In the genomic region with DNA sequence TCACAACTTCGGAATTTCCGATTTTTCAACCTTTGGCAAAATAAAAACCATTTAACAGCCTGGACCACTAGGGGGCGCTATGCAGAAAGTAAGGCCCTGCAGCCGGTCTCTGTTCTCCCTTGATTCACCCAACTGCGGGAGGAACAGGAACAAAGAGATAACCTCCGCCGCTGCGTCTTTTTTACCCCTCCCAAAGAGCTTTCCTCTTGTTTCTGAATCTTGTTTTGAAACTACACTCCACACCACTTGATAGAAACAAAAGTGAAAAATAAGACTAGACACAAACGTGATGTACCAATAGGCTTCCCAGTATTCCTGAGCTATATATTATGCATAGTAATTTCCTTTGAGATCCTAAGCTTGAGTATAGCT, we compare ENCODE assay signal across 8 cellular contexts.
DNase-seq lines count a peak whose midpoint lies in the region; ATAC-seq and TF ChIP-seq lines count a peak whose summit lies in the region.

No MANE protein-coding gene starts in this region.

- H3K4me3 ChIP-seq in psoas muscle (no peak overlapping the region), uterus (no peak overlapping the region)

- H3K27ac Mint-ChIP-seq in activated naive CD4-positive, alpha-beta T cell treated with anti-CD3 and anti-CD28 coated beads, Interleukin-2, amount 50 U/mL, for 24 hours, result no peak overlapping the region

- peaks cover 9% of the 10 kb centered on the region for H3K27me3 Mint-ChIP-seq in activated naive CD4-positive, alpha-beta T cell treated with anti-CD3 and anti-CD28 coated beads, Interleukin-2, amount 50 U/mL, for 24 hours

- peak overlapping the region; percentile 23 for H3K4me3 Mint-ChIP-seq in activated naive CD4-positive, alpha-beta T cell treated with anti-CD3 and anti-CD28 coated beads, Interleukin-2, amount 50 U/mL, for 24 hours

- H3K36me3 Mint-ChIP-seq in activated naive CD4-positive, alpha-beta T cell treated with anti-CD3 and anti-CD28 coated beads, Interleukin-2, amount 50 U/mL, for 24 hours, result no peaks in the 10 kb centered on the region

- TF ChIP-seq CTCF in psoas muscle (IDR thresholded peaks at IDR 0.05), result peak; percentile 87
- TF ChIP-seq CTCF in uterus (IDR thresholded peaks at IDR 0.05), result peak; percentile 66 to 87 (median 76)

- H3K4me1 Mint-ChIP-seq in activated naive CD4-positive, alpha-beta T cell treated with anti-CD3 and anti-CD28 coated beads, Interleukin-2, amount 50 U/mL, for 24 hours, result peaks cover 10% of the 10 kb centered on the region

- H3K36me3 ChIP-seq in psoas muscle (ENCODE audit: insufficient read depth in 1 of 2, low read depth in 1 of 2) (no peaks in the 10 kb centered on the region), uterus (no peaks in the 10 kb centered on the region)

- H3K27ac ChIP-seq in psoas muscle (no peak overlapping the region), uterus (no peak overlapping the region)

- intact Hi-C loops in head of caudate nucleus (cut with DNase I), result loop anchor here (5.0 kb wide), 1 partner anchor 403 kb away; no protein-coding TSS in a partner anchor
- intact Hi-C loops in psoas muscle (cut with DNase I), result loop anchor here (2.0 to 10.0 kb wide), 3 partner anchors 336 to 406 kb away; partner anchors contain the start of gene GAD1 (in 1 of the 2)
- intact Hi-C loops in uterus (cut with DNase I; ENCODE audit: low total_unique reads), result no loop called here

- H3K27me3 ChIP-seq in psoas muscle (ENCODE audit: insufficient read depth in 3 of 3, low read length in 2 of 3), result no peaks in the 10 kb centered on the region
- no peaks in the 10 kb centered on the region for H3K27me3 ChIP-seq in uterus

- H3K4me1 ChIP-seq in psoas muscle, result no peaks in the 10 kb centered on the region
- no peaks in the 10 kb centered on the region for H3K4me1 ChIP-seq in uterus

- no peaks in the 10 kb centered on the region for H3K9me3 Mint-ChIP-seq in activated naive CD4-positive, alpha-beta T cell treated with anti-CD3 and anti-CD28 coated beads, Interleukin-2, amount 50 U/mL, for 24 hours

- WGBS in psoas muscle, 3 donors, result 2 to 7% (median 3%) methylated on average over 9 of the region's 9 CpGs

- peak; percentile 77 for ATAC-seq in SK-N-SH treated with all-trans-retinoic acid at 6 μM for 48 hours
- peak in 2 of 4 donors; percentile 49 to 63 for ATAC-seq in psoas muscle
- ATAC-seq in HG02970 (IDR thresholded peaks at IDR 0.05; ENCODE audit: low FRiP score, unreplicated experiment), result no peak

- no peak for TF ChIP-seq POLR2A in uterus (IDR thresholded peaks at IDR 0.05)

- DNase-seq in GDM1 (lab: John Stamatoyannopoulos, UW) (peak; percentile 53), NAMALWA (ENCODE audit: low spot score) (peak; percentile 82), head of caudate nucleus (peak; percentile 13 to 91 (median 74)), psoas muscle (peak; percentile 43 to 66), uterus (peak; percentile 64 to 81)

- no peaks in the 10 kb centered on the region for H3K9me3 ChIP-seq in psoas muscle
- no peaks in the 10 kb centered on the region for H3K9me3 ChIP-seq in uterus

TF ChIP-seq in SK-N-SH treated with all-trans-retinoic acid at 6 μM for 48 hours, 23 proteins besides CTCF, POLR2A, EP300 and RAD21:
- TF ChIP-seq SNAI2 (CRISPR knock-in tag; IDR thresholded peaks at IDR 0.05), result no peak
